ENCODE assay signal across 11 cellular contexts in genomic region chr20:59016795-59017492, GRCh38. TPM values are rescaled to one million over a fixed set of nuclear protein-coding genes. Genes with fewer than 3 reads are reported as not detected.
A peak's percentile ranks its signal among the peaks of the same experiment; 100 is the strongest.
DNase-seq lines count a peak whose midpoint lies in the region; ATAC-seq, FAIRE-seq and TF ChIP-seq lines count a peak whose summit lies in the region.
"Had no signal": no experiment of that assay in that cellular context is flagged by ENCODE, and none has a peak within 500 bp of the region (broad histone marks: within the 10 kb centered on the region; RNA-seq: fewer than 3 reads in every experiment).

No MANE protein-coding gene starts in this region.

- no peaks in the 10 kb centered on the region for H3K9me3 Mint-ChIP-seq in stimulated activated memory B cell treated with anti-CD40 and anti-IgM and Interleukin-4, amounts not matched to agents 10 μg/mL and 1 μg/mL and 100 μg/mL, for 72 hours
- H3K9me3 Mint-ChIP-seq: brain had no signal

- H3K27me3 ChIP-seq in bronchial epithelial cell (ENCODE audit: control insufficient read depth, insufficient read depth, low read length), result no peaks in the 10 kb centered on the region

- no peak for FAIRE-seq in bronchial epithelial cell (lab: Jason Lieb, UNC)

- H3K27ac Mint-ChIP-seq in T-helper 17 cell, result peak overlapping the region; percentile 41
- H3K27ac Mint-ChIP-seq in stimulated activated memory B cell treated with anti-CD40 and anti-IgM and Interleukin-4, amounts not matched to agents 10 μg/mL and 1 μg/mL and 100 μg/mL, for 72 hours, result peak overlapping the region; percentile 90

- ATAC-seq in T-helper 17 cell, result no peak
- ATAC-seq in stimulated activated memory B cell treated with anti-CD40 and anti-IgM and Interleukin-4, amounts not matched to agents 10 μg/mL and 1 μg/mL and 100 μg/mL, for 72 hours, result peak; percentile 71

- peak; percentile 20 for DNase-seq in activated naive CD4-positive, alpha-beta T cell treated with Interleukin-2 at 50 U/mL for 16 hours
- no peak for DNase-seq in activated naive CD4-positive, alpha-beta T cell (lab: John Stamatoyannopoulos, UW)
- DNase-seq in T-helper 17 cell (no peak), bronchial epithelial cell (ENCODE audit: low read depth) (peak; percentile 43), DMS153 (lab: John Stamatoyannopoulos, UW) (no peak), cortex of kidney (lab: John Stamatoyannopoulos, UW) (no peak), islet precursor cell (no peak)
- DNase-seq: NCI-H1105 treated with DMSO at 0.1 percent for 48 hours, occipital lobe had no signal

- no peaks in the 10 kb centered on the region for H3K27me3 Mint-ChIP-seq in T-helper 17 cell
- H3K27me3 Mint-ChIP-seq in stimulated activated memory B cell treated with anti-CD40 and anti-IgM and Interleukin-4, amounts not matched to agents 10 μg/mL and 1 μg/mL and 100 μg/mL, for 72 hours, result no peaks in the 10 kb centered on the region
- H3K27me3 Mint-ChIP-seq: brain had no signal

- no peak for TF ChIP-seq CTCF in bronchial epithelial cell (IDR thresholded peaks at IDR 0.05; ENCODE audit: insufficient read depth, low read length, severe bottlenecking)

- H3K4me3 Mint-ChIP-seq in T-helper 17 cell, result no peak overlapping the region
- peak overlapping the region; percentile 2 for H3K4me3 Mint-ChIP-seq in stimulated activated memory B cell treated with anti-CD40 and anti-IgM and Interleukin-4, amounts not matched to agents 10 μg/mL and 1 μg/mL and 100 μg/mL, for 72 hours
- H3K4me3 Mint-ChIP-seq: brain had no signal

- H3K36me3 ChIP-seq in bronchial epithelial cell (ENCODE audit: control insufficient read depth, insufficient read depth, low read length), result no peaks in the 10 kb centered on the region

- H3K4me1 Mint-ChIP-seq in T-helper 17 cell, result peaks cover 36% of the 10 kb centered on the region
- peaks cover 48% of the 10 kb centered on the region for H3K4me1 Mint-ChIP-seq in stimulated activated memory B cell treated with anti-CD40 and anti-IgM and Interleukin-4, amounts not matched to agents 10 μg/mL and 1 μg/mL and 100 μg/mL, for 72 hours

- H3K9me3 ChIP-seq in T-helper 17 cell (ENCODE audit: control insufficient read depth, low read length, poor library complexity, severe bottlenecking), result no peaks in the 10 kb centered on the region

- no peaks in the 10 kb centered on the region for H3K36me3 Mint-ChIP-seq in T-helper 17 cell (ENCODE audit: low read depth)
- peaks cover 17% of the 10 kb centered on the region for H3K36me3 Mint-ChIP-seq in stimulated activated memory B cell treated with anti-CD40 and anti-IgM and Interleukin-4, amounts not matched to agents 10 μg/mL and 1 μg/mL and 100 μg/mL, for 72 hours
- H3K36me3 Mint-ChIP-seq: brain had no signal

- H3K4me3 ChIP-seq in bronchial epithelial cell (ENCODE audit: low read depth, low read length), result no peak overlapping the region

RNA-seq across cellular contexts. Expression of gene TUBB1, which starts 2.3 kb away (rescaled TPM):
- total RNA-seq in T-helper 17 cell (100 to 1,000 TPM in 1 of 2 donors, 10 to 100 TPM in 1; 14.0 to 483 TPM), bronchial epithelial cell (not detected in 2 replicates)

RNA-seq across cellular contexts. Expression of gene CTSZ, which starts 9.9 kb away (rescaled TPM):
- 10 to 100 TPM; 27.4 to 30.1 TPM for total RNA-seq in T-helper 17 cell
- total RNA-seq in bronchial epithelial cell, result 73.7 and 87.8 TPM in 2 replicates

RNA-seq across cellular contexts. Expression of gene ATP5F1E, which starts 15.2 kb away (rescaled TPM):
- 10 to 100 TPM; 57.8 to 84.0 TPM for total RNA-seq in T-helper 17 cell
- total RNA-seq in bronchial epithelial cell, result 17.1 and 25.3 TPM in 2 replicates

RNA-seq across cellular contexts. Expression of gene PRELID3B, which starts 25.6 kb away (rescaled TPM):
- total RNA-seq in T-helper 17 cell, result 10 to 100 TPM; 53.8 to 72.6 TPM
- total RNA-seq in bronchial epithelial cell, result 160 and 202 TPM in 2 replicates

RNA-seq across cellular contexts. Expression of gene NELFCD, which starts 35.9 kb away (rescaled TPM):
- total RNA-seq in T-helper 17 cell, result 10 to 100 TPM; 71.0 to 82.3 TPM
- total RNA-seq in bronchial epithelial cell, result 27.4 and 32.3 TPM in 2 replicates

Comparison
In these comparisons a context has a peak if more than half of its experiments do, and no peak if none do; other contexts are left out.
1. DNase-seq: peak in activated naive CD4-positive, alpha-beta T cell treated with Interleukin-2 at 50 U/mL for 16 hours (single experiment) and bronchial epithelial cell (single experiment); none in activated naive CD4-positive, alpha-beta T cell (0 of 4), T-helper 17 cell (0 of 3), DMS153 (single experiment), cortex of kidney (single experiment) and islet precursor cell (single experiment).
2. RNA of gene TUBB1, which starts 2.3 kb away (total RNA-seq): 14.0 to 483 TPM in T-helper 17 cell; not detected in bronchial epithelial cell; every median in the first group is over 10 times any median in the second.